8 cellular contexts compared by ENCODE assay signal in genomic region chrX:44542567-44543325, GRCh38. TPM values are rescaled to one million over a fixed set of nuclear protein-coding genes. Genes with fewer than 3 reads are reported as not detected.
A peak's percentile ranks its signal among the peaks of the same experiment; 100 is the strongest.
DNase-seq lines count a peak whose midpoint lies in the region; ATAC-seq and TF ChIP-seq lines count a peak whose summit lies in the region.

TSS of gene FUNDC1 (minus strand) at chrX:44542859. CDS start at chrX:44542832, 27 bp downstream.

- intact Hi-C loops in CD14-positive monocyte (cut with micrococcal nuclease) (no loop called here), right lobe of liver (cut with DNase I) (no loop called here)
- intact Hi-C loops in activated CD4-positive, alpha-beta memory T cell treated with anti-CD3 and anti-CD28 coated beads for 36 hours (cut with micrococcal nuclease) = loop anchor here (5.0 kb wide), 1 partner anchor 585 kb away; no protein-coding TSS in a partner anchor

- POLR2A ChIA-PET in activated CD4-positive, alpha-beta memory T cell treated with anti-CD3 and anti-CD28 coated beads for 36 hours (lab: Charles Lee) = interaction anchor here (1.7 kb wide), 1 partner anchor 330 kb away, joined by 4 read pairs; the partner anchor contains the start of gene KDM6A

- CTCF ChIA-PET in activated CD4-positive, alpha-beta memory T cell treated with anti-CD3 and anti-CD28 coated beads for 36 hours (lab: Charles Lee) = interaction anchor here (1.1 to 1.4 kb wide), 2 partner anchors 299 to 584 kb away, joined by 3 to 7 read pairs; no protein-coding TSS in a partner anchor

- H3K4me3 ChIP-seq in right lobe of liver = peak within 1 kb of the TSS; percentile 69 to 79 (median 74)

- no peaks in the 10 kb centered on the region for H3K4me1 ChIP-seq in right lobe of liver

- TF ChIP-seq CTCF in CD14-positive monocyte (IDR thresholded peaks at IDR 0.05) (peak; percentile 27), right lobe of liver (IDR thresholded peaks at IDR 0.05) (peak; percentile 16 to 46 (median 42))

- no peaks in the 10 kb centered on the region for H3K9me3 Mint-ChIP-seq in CD14-positive monocyte
- H3K9me3 Mint-ChIP-seq in activated CD4-positive, alpha-beta memory T cell treated with anti-CD3 and anti-CD28 coated beads for 36 hours = no peaks in the 10 kb centered on the region

- DNase-seq in CD14-positive monocyte (ENCODE audit: low spot score) (peak; percentile 87), NCI-H774 (lab: John Stamatoyannopoulos, UW) (peak; percentile 84), dermis microvascular lymphatic vessel endothelial cell (ENCODE audit: low read depth in 2 of 2) (peak; percentile 87), right lobe of liver (peak; percentile 91 to 96 (median 95))
- peak; percentile 93 for DNase-seq in activated CD4-positive, alpha-beta memory T cell treated with anti-CD3 and anti-CD28 coated beads for 36 hours
- DNase-seq in stimulated activated CD4-positive, alpha-beta T cell treated with anti-CD3 and anti-CD28 coated beads, Interleukin-4, amount 100 ng/mL, for 4 hours = peak; percentile 85 to 89

- peak within 1 kb of the TSS in 2 of 3 donors; percentile 34 to 40 for H3K27ac ChIP-seq in right lobe of liver

- 9% methylated on average over 16 of the region's 35 CpGs for WGBS in right lobe of liver (ENCODE audit: insufficient coverage, low coverage, low lambda C conversion rate, missing lambda C conversion rate)

- peaks cover 0 to 8% of the 10 kb centered on the region in 2 donors for H3K36me3 Mint-ChIP-seq in CD14-positive monocyte
- H3K36me3 Mint-ChIP-seq in activated CD4-positive, alpha-beta memory T cell treated with anti-CD3 and anti-CD28 coated beads for 36 hours = peaks cover 4% of the 10 kb centered on the region

- peak within 1 kb of the TSS; percentile 78 to 95 (median 91) for H3K27ac Mint-ChIP-seq in CD14-positive monocyte
- H3K27ac Mint-ChIP-seq in activated CD4-positive, alpha-beta memory T cell treated with anti-CD3 and anti-CD28 coated beads for 36 hours = peak within 1 kb of the TSS; percentile 74

- H3K4me3 Mint-ChIP-seq in CD14-positive monocyte = peak within 1 kb of the TSS; percentile 82 to 90
- peak within 1 kb of the TSS; percentile 84 for H3K4me3 Mint-ChIP-seq in activated CD4-positive, alpha-beta memory T cell treated with anti-CD3 and anti-CD28 coated beads for 36 hours

- peak; percentile 97 for ATAC-seq in GM19372 (IDR thresholded peaks at IDR 0.05; ENCODE audit: low read depth, unreplicated experiment)
- peak; percentile 92 for ATAC-seq in HG03558 (IDR thresholded peaks at IDR 0.05; ENCODE audit: extremely low read depth, unreplicated experiment)
- ATAC-seq in right lobe of liver = peak; percentile 99 to 100 (median 99)

- peaks cover 27% of the 10 kb centered on the region for H3K4me1 Mint-ChIP-seq in CD14-positive monocyte
- peaks cover 23% of the 10 kb centered on the region for H3K4me1 Mint-ChIP-seq in activated CD4-positive, alpha-beta memory T cell treated with anti-CD3 and anti-CD28 coated beads for 36 hours (ENCODE audit: low read depth)

- no peaks in the 10 kb centered on the region for H3K27me3 ChIP-seq in right lobe of liver

- H3K27me3 Mint-ChIP-seq in CD14-positive monocyte (ENCODE audit: low read depth in 3 of 3) = peaks cover 0 to 6% (median 0%) of the 10 kb centered on the region in 3 donors
- H3K27me3 Mint-ChIP-seq in activated CD4-positive, alpha-beta memory T cell treated with anti-CD3 and anti-CD28 coated beads for 36 hours = no peaks in the 10 kb centered on the region

- no peaks in the 10 kb centered on the region for H3K9me3 ChIP-seq in right lobe of liver

- H3K36me3 ChIP-seq in right lobe of liver = no peaks in the 10 kb centered on the region

- TF ChIP-seq POLR2A in right lobe of liver (IDR thresholded peaks at IDR 0.05) = peak; percentile 65

RNA-seq across cellular contexts. Expression of gene FUNDC1, which starts in this region (rescaled TPM):
- polyA plus RNA-seq in CD14-positive monocyte = 10 to 100 TPM in 1 of 2 donors, 1 to 10 TPM in 1; 8.5 to 10.2 TPM
- total RNA-seq in activated CD4-positive, alpha-beta memory T cell treated with anti-CD3 and anti-CD28 coated beads for 36 hours = 10 to 100 TPM; 10.3 to 10.5 TPM
- total RNA-seq in dermis microvascular lymphatic vessel endothelial cell (6.1 and 8.2 TPM in 2 replicates), right lobe of liver (1 to 10 TPM; 2.4 to 6.3 (median 5.0) TPM)

Comparison
In these comparisons a context has a peak if more than half of its experiments do, and no peak if none do; other contexts are left out.
1. Peak in every context shown above with its lines: DNase-seq, ATAC-seq, H3K4me3 ChIP-seq and H3K27ac ChIP-seq.